ENCODE assay signal across 16 cellular contexts in genomic region chr4:74190332-74190731, GRCh38. TPM values are rescaled to one million over a fixed set of nuclear protein-coding genes. Genes with fewer than 3 reads are reported as not detected.
DNase-seq lines count a peak whose midpoint lies in the region; ATAC-seq, FAIRE-seq and TF ChIP-seq lines count a peak whose summit lies in the region.
"Had no signal": no experiment of that assay in that cellular context is flagged by ENCODE, and none has a peak within 500 bp of the region (broad histone marks: within the 10 kb centered on the region; RNA-seq: fewer than 3 reads in every experiment).

No MANE protein-coding gene starts in this region.

- FAIRE-seq in astrocyte (lab: Jason Lieb, UNC): no peak
- FAIRE-seq: GM18507 had no signal

- no peaks in the 10 kb centered on the region for H3K79me2 ChIP-seq in astrocyte (ENCODE audit: insufficient read depth, low read length)

- H3K4me3 ChIP-seq in astrocyte (ENCODE audit: insufficient read depth, low read depth, low read length) (no peak overlapping the region), lower lobe of right lung (no peak overlapping the region), upper lobe of left lung (no peak overlapping the region)
- H3K4me3 ChIP-seq: BLaER1 treated with 17β-estradiol and CSF1 and Interleukin-3, amounts not matched to agents 10 nM and 100 nM; GM12878 had no signal

- peak in 1 of 4 donors; percentile 75 for TF ChIP-seq EP300 in upper lobe of left lung (IDR thresholded peaks at IDR 0.05)

- H3K9ac ChIP-seq in astrocyte (ENCODE audit: low read length): no peak overlapping the region
- H3K9ac ChIP-seq: BLaER1 treated with 17β-estradiol and CSF1 and Interleukin-3, amounts not matched to agents 10 nM and 100 nM had no signal

- no peak overlapping the region for H2AFZ ChIP-seq in astrocyte (ENCODE audit: low read depth, low read length)

- H3K27me3 ChIP-seq in astrocyte (ENCODE audit: insufficient read depth, low read length) (no peaks in the 10 kb centered on the region), lower lobe of right lung (ENCODE audit: low read depth) (no peaks in the 10 kb centered on the region), upper lobe of left lung (no peaks in the 10 kb centered on the region)
- H3K27me3 ChIP-seq: BLaER1 treated with 17β-estradiol and CSF1 and Interleukin-3, amounts not matched to agents 10 nM and 100 nM had no signal

- no peak overlapping the region for H3K4me3 Mint-ChIP-seq in astrocyte (ENCODE audit: unreplicated experiment)
- H3K4me3 Mint-ChIP-seq: CD4-positive, CD25-positive, alpha-beta regulatory T cell; HFFc6 had no signal

- H3K4me1 ChIP-seq in astrocyte (ENCODE audit: insufficient read depth, low read length) (no peaks in the 10 kb centered on the region), lower lobe of right lung (peaks cover 3% of the 10 kb centered on the region), upper lobe of left lung (no peaks in the 10 kb centered on the region)
- H3K4me1 ChIP-seq: BLaER1 treated with 17β-estradiol and CSF1 and Interleukin-3, amounts not matched to agents 10 nM and 100 nM had no signal

- DNase-seq in astrocyte (ENCODE audit: low read depth) (no peak), lower lobe of right lung (no peak), upper lobe of left lung (peak in 1 of 2 donors; percentile 70), NCI-H1694 (lab: John Stamatoyannopoulos, UW) (no peak), substantia nigra (lab: John Stamatoyannopoulos, UW) (no peak)
- no peak for DNase-seq in NK-92 treated with Interleukin-12 subunit alpha and Interleukin-12 subunit beta, amount 100 ng/mL, for 24 hours (lab: John Stamatoyannopoulos, UW)
- DNase-seq: ACHN; CD4-positive, CD25-positive, alpha-beta regulatory T cell; DMS79; HCEC 1CT; HFFc6 had no signal

- peak overlapping the region; percentile 58 for H3K27ac Mint-ChIP-seq in astrocyte (ENCODE audit: unreplicated experiment)
- H3K27ac Mint-ChIP-seq: CD4-positive, CD25-positive, alpha-beta regulatory T cell; HFFc6 had no signal

- H3K27me3 Mint-ChIP-seq in astrocyte (ENCODE audit: low read depth, unreplicated experiment): no peaks in the 10 kb centered on the region
- H3K27me3 Mint-ChIP-seq: CD4-positive, CD25-positive, alpha-beta regulatory T cell had no signal

- no peaks in the 10 kb centered on the region for H4K20me1 ChIP-seq in astrocyte (ENCODE audit: insufficient read depth, low read length)
- H4K20me1 ChIP-seq: BLaER1 treated with 17β-estradiol and CSF1 and Interleukin-3, amounts not matched to agents 10 nM and 100 nM had no signal

- H3K4me2 ChIP-seq in astrocyte (ENCODE audit: low read length): no peak overlapping the region
- H3K4me2 ChIP-seq: BLaER1 treated with 17β-estradiol and CSF1 and Interleukin-3, amounts not matched to agents 10 nM and 100 nM had no signal

- H3K9me3 ChIP-seq in astrocyte (ENCODE audit: insufficient read depth, low read depth, low read length): no peaks in the 10 kb centered on the region
- H3K9me3 ChIP-seq in lower lobe of right lung: no peaks in the 10 kb centered on the region
- H3K9me3 ChIP-seq in upper lobe of left lung: no peaks in the 10 kb centered on the region
- H3K9me3 ChIP-seq: BLaER1 treated with 17β-estradiol and CSF1 and Interleukin-3, amounts not matched to agents 10 nM and 100 nM had no signal

- TF ChIP-seq POLR2A in upper lobe of left lung (IDR thresholded peaks at IDR 0.05): no peak

- no peaks in the 10 kb centered on the region for H3K36me3 Mint-ChIP-seq in astrocyte (ENCODE audit: low read depth, unreplicated experiment)
- H3K36me3 Mint-ChIP-seq: CD4-positive, CD25-positive, alpha-beta regulatory T cell had no signal

- intact Hi-C loops in lower lobe of right lung (cut with DNase I): loop anchor here (5.0 kb wide), 1 partner anchor 122 kb away; no protein-coding TSS in a partner anchor

- H3K4me1 Mint-ChIP-seq in astrocyte (ENCODE audit: low read depth, unreplicated experiment): peaks cover 7% of the 10 kb centered on the region

- no peaks in the 10 kb centered on the region for H3K9me3 Mint-ChIP-seq in astrocyte (ENCODE audit: unreplicated experiment)
- H3K9me3 Mint-ChIP-seq: HFFc6 had no signal

- no peaks in the 10 kb centered on the region for H3K36me3 ChIP-seq in astrocyte (ENCODE audit: insufficient read depth, low read length)
- H3K36me3 ChIP-seq in lower lobe of right lung: no peaks in the 10 kb centered on the region
- H3K36me3 ChIP-seq in upper lobe of left lung: no peaks in the 10 kb centered on the region
- H3K36me3 ChIP-seq: BLaER1 treated with 17β-estradiol and CSF1 and Interleukin-3, amounts not matched to agents 10 nM and 100 nM had no signal

- ATAC-seq in lower lobe of right lung (peak; percentile 92), upper lobe of left lung (ENCODE audit: low FRiP score in 2 of 2) (peak; percentile 43 to 44)
- ATAC-seq: GM12878 had no signal

- peak overlapping the region; percentile 76 for H3K27ac ChIP-seq in 22Rv1
- no peak overlapping the region for H3K27ac ChIP-seq in astrocyte (ENCODE audit: low read depth, low read length)
- no peak overlapping the region for H3K27ac ChIP-seq in lower lobe of right lung
- H3K27ac ChIP-seq in upper lobe of left lung: no peak overlapping the region
- no peak overlapping the region for H3K27ac ChIP-seq in substantia nigra (ENCODE audit: low read depth, low read length, poor library complexity, severe bottlenecking)
- H3K27ac ChIP-seq: BLaER1 treated with 17β-estradiol and CSF1 and Interleukin-3, amounts not matched to agents 10 nM and 100 nM; HL-60 had no signal

- 62 to 72% methylated on average over 4 of the region's 4 CpGs for whole genome bisulfite sequencing in upper lobe of left lung, 2 donors

- TF ChIP-seq CTCF in 22Rv1 (IDR thresholded peaks at IDR 0.05) (no peak), astrocyte (IDR thresholded peaks at IDR 0.05; ENCODE audit: insufficient read depth, low read depth, low read length) (no peak), lower lobe of right lung (IDR thresholded peaks at IDR 0.05) (no peak), upper lobe of left lung (IDR thresholded peaks at IDR 0.05) (no peak)

RNA-seq across cellular contexts. Expression of gene MTHFD2L, which starts 32.4 kb away (rescaled TPM):
- total RNA-seq in astrocyte (10.6 and 12.4 TPM in 2 replicates), lower lobe of right lung (11.0 TPM), upper lobe of left lung (10 to 100 TPM in 5 of 6 donors, 1 to 10 TPM in 1; 4.9 to 23.6 (median 12.8) TPM)
